1 cellular context compared by ENCODE assay signal in the genomic region with DNA sequence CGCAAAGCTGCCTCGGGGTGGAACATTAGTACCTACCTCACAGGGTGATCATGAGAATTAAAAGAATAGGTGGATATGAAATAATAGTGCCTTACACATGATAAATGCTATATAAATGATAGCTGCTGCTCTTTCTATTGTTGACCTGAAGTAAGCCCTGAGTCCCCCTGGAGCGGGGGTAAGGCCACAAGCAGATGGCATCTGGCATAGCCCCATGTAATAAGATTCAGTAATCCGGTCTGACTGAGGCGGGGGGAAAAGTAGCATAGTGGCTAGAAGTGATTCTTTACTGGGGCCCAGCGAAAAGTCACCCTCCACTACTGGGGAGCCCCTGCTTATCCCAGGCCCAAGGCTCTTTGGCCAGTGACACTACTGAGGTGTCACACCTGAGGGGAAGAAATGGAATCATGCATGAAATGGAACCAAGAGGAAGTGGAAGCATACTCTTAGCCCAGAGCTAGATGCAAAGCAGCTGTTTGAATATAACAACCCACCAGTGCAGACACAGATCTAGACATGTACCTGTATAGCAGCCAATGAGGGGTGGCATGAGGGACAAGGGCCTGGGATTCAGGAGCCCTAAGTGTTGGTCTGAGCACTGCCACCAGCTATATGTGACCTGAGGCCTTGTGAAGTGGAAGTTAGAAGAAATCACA.
TF ChIP-seq lines count a peak whose summit lies in the region.

No MANE protein-coding gene starts in this region.

TF ChIP-seq in H1, 55 proteins besides CTCF, POLR2A, EP300 and RAD21:
- TF ChIP-seq USF2 (IDR thresholded peaks at IDR 0.05; ENCODE audit: low read length): no peak
